ENCODE assay signal across 1 cellular context in genomic region chr13:91144054-91144453, GRCh38.
TF ChIP-seq lines count a peak whose summit lies in the region.

No MANE protein-coding gene starts in this region.

TF ChIP-seq in HepG2, 621 proteins besides CTCF, POLR2A, EP300 and RAD21 (continued from another document):
- TF ChIP-seq ZNF441 (CRISPR knock-in tag; IDR thresholded peaks at IDR 0.05; ENCODE audit: borderline replicate concordance) (no peak), DNMT1 (CRISPR knock-in tag; IDR thresholded peaks at IDR 0.05) (no peak), ZNF3 (CRISPR knock-in tag; IDR thresholded peaks at IDR 0.05) (no peak), THAP8 (CRISPR knock-in tag; IDR thresholded peaks at IDR 0.05; ENCODE audit: borderline replicate concordance) (no peak), PLRG1 (conservative IDR thresholded peaks at IDR 0.05) (no peak), HHEX (CRISPR knock-in tag; IDR thresholded peaks at IDR 0.05) (no peak), AFF4 (CRISPR knock-in tag; IDR thresholded peaks at IDR 0.05) (no peak)
